In genomic region chr17:68431661-68432071, GRCh38 we compare ENCODE assay signal across 8 cellular contexts. TPM values are rescaled to one million over a fixed set of nuclear protein-coding genes. Genes with fewer than 3 reads are reported as not detected.
A peak's percentile ranks its signal among the peaks of the same experiment; 100 is the strongest.
DNase-seq lines count a peak whose midpoint lies in the region; ATAC-seq lines count a peak whose summit lies in the region.

No MANE protein-coding gene starts in this region.

- peaks cover 8 to 24% of the 10 kb centered on the region in 2 donors for H3K36me3 Mint-ChIP-seq in activated T-cell treated with anti-CD3 and anti-CD28 coated beads, Interleukin-2, amount 50 U/mL, for 72 hours (ENCODE audit: insufficient read depth in 2 of 2)

- H3K9me3 Mint-ChIP-seq in activated T-cell treated with anti-CD3 and anti-CD28 coated beads, Interleukin-2, amount 50 U/mL, for 72 hours = no peaks in the 10 kb centered on the region

- H3K4me1 Mint-ChIP-seq in activated T-cell treated with anti-CD3 and anti-CD28 coated beads, Interleukin-2, amount 50 U/mL, for 72 hours (ENCODE audit: low read depth) = peaks cover 18% of the 10 kb centered on the region

- no peak overlapping the region for H3K4me3 Mint-ChIP-seq in activated T-cell treated with anti-CD3 and anti-CD28 coated beads, Interleukin-2, amount 50 U/mL, for 72 hours

- ATAC-seq in activated T-cell treated with anti-CD3 and anti-CD28 coated beads, Interleukin-2, amount 50 U/mL, for 72 hours (replicated peaks in 1 of 2) = no peak
- no peak for ATAC-seq in HG02588 (IDR thresholded peaks at IDR 0.05; ENCODE audit: unreplicated experiment)

- DNase-seq in NCI-H2081 (lab: John Stamatoyannopoulos, UW) = peak; percentile 25 to 33
- no peak for DNase-seq in NCI-H2081 treated with DMSO at 0.1 percent for 48 hours (lab: John Stamatoyannopoulos, UW)
- DNase-seq in NAMALWA (ENCODE audit: low spot score) = peak; percentile 78
- peak; percentile 24 to 30 for DNase-seq in activated T-cell treated with anti-CD3 and anti-CD28 coated beads, Interleukin-2, amount 50 U/mL, for 72 hours
- peak; percentile 13 for DNase-seq in kidney tubule cell (ENCODE audit: low spot score)
- no peak for DNase-seq in SW 1271 (lab: John Stamatoyannopoulos, UW)
- no peak for DNase-seq in DMS79 (lab: John Stamatoyannopoulos, UW)

- H3K27ac Mint-ChIP-seq in activated T-cell treated with anti-CD3 and anti-CD28 coated beads, Interleukin-2, amount 50 U/mL, for 72 hours = no peak overlapping the region

- H3K27me3 Mint-ChIP-seq in activated T-cell treated with anti-CD3 and anti-CD28 coated beads, Interleukin-2, amount 50 U/mL, for 72 hours (ENCODE audit: low read depth) = no peaks in the 10 kb centered on the region

RNA-seq across cellular contexts. Expression of gene WIPI1, which starts 25.6 kb away (rescaled TPM):
- total RNA-seq in activated T-cell treated with anti-CD3 and anti-CD28 coated beads, Interleukin-2, amount 50 U/mL, for 72 hours = 10 to 100 TPM; 61.0 to 85.8 TPM

Comparison
In these comparisons a context has a peak if more than half of its experiments do, and no peak if none do; other contexts are left out.
1. DNase-seq: peak in NCI-H2081 (2 of 2), NAMALWA (single experiment), activated T-cell treated with anti-CD3 and anti-CD28 coated beads, Interleukin-2, amount 50 U/mL, for 72 hours (2 of 2) and kidney tubule cell (single experiment); none in NCI-H2081 treated with DMSO at 0.1 percent for 48 hours (single experiment), SW 1271 (0 of 2) and DMS79 (single experiment).